ENCODE assay signal across 21 cellular contexts in the genomic region with DNA sequence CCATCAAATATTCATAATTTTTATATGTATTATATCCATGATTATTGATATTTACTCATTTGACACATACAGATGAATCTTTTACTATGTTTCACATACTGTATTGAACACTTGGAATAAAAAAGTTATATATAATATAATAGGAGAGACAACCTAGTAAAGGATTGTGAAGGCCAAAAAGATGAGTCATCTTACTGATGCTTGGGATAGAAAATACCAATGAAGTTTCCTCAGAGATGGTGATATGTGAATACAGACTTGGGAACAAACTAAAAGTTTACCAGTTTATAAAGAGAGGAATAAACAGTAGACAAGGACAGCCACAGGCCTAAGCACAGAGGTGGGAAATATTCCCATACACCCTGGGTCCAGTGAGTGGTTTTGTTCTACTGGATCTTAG.
DNase-seq lines count a peak whose midpoint lies in the region; ATAC-seq, FAIRE-seq and TF ChIP-seq lines count a peak whose summit lies in the region.
"Had no signal": no experiment of that assay in that cellular context is flagged by ENCODE, and none has a peak within 500 bp of the region (broad histone marks: within the 10 kb centered on the region; RNA-seq: fewer than 3 reads in every experiment).

No MANE protein-coding gene starts in this region.

- no peak overlapping the region for H3K4me3 Mint-ChIP-seq in activated CD4-positive, alpha-beta memory T cell treated with anti-CD3 and anti-CD28 coated beads for 36 hours
- H3K4me3 Mint-ChIP-seq: HFFc6 had no signal

- H3K36me3 ChIP-seq in bronchial epithelial cell (ENCODE audit: control insufficient read depth, insufficient read depth, low read length) (no peaks in the 10 kb centered on the region), fibroblast of lung (ENCODE audit: control insufficient read depth, insufficient read depth, low read length) (no peaks in the 10 kb centered on the region)
- H3K36me3 ChIP-seq: BE2C, Peyer's patch had no signal

- H3K79me2 ChIP-seq in fibroblast of lung (ENCODE audit: control insufficient read depth, insufficient read depth, low read length) = no peaks in the 10 kb centered on the region

- H3K9ac ChIP-seq in fibroblast of lung (ENCODE audit: insufficient read depth, low read length) = no peak overlapping the region

- no peak for FAIRE-seq in bronchial epithelial cell (lab: Jason Lieb, UNC)
- FAIRE-seq: D721Med had no signal

- H3K27ac ChIP-seq in fibroblast of lung (ENCODE audit: insufficient read depth, low read length) = no peak overlapping the region
- H3K27ac ChIP-seq: Peyer's patch had no signal

- no peaks in the 10 kb centered on the region for H3K9me3 ChIP-seq in fibroblast of lung (ENCODE audit: control insufficient read depth, insufficient read depth, low read depth, low read length)
- H3K9me3 ChIP-seq: BE2C, Peyer's patch had no signal

- H3K4me1 ChIP-seq in fibroblast of lung (ENCODE audit: control insufficient read depth, extremely low read depth, insufficient read depth, low read length) = no peaks in the 10 kb centered on the region
- H3K4me1 ChIP-seq: BE2C, Peyer's patch had no signal

- intact Hi-C loops in activated CD4-positive, alpha-beta memory T cell treated with anti-CD3 and anti-CD28 coated beads for 36 hours (cut with micrococcal nuclease) = no loop called here

- H3K4me3 ChIP-seq in bronchial epithelial cell (ENCODE audit: low read depth, low read length) (no peak overlapping the region), fibroblast of lung (replicated peaks in 1 of 4; ENCODE audit: control extremely low read depth in 1 of 4, insufficient read depth in 1 of 4, low read depth in 3 of 4, low read length in 4 of 4) (no peak overlapping the region)
- H3K4me3 ChIP-seq: Peyer's patch had no signal

- no peaks in the 10 kb centered on the region for H3K27me3 Mint-ChIP-seq in activated CD4-positive, alpha-beta memory T cell treated with anti-CD3 and anti-CD28 coated beads for 36 hours

- DNase-seq in NCI-H226 (peak; percentile 49), bronchial epithelial cell (ENCODE audit: low read depth) (peak; percentile 13), fibroblast of lung (ENCODE audit: low read depth in 2 of 2) (peak; percentile 1 to 13), NCI-H2107 (lab: John Stamatoyannopoulos, UW) (no peak), germinal center (ENCODE audit: low spot score) (no peak)
- DNase-seq in activated CD4-positive, alpha-beta memory T cell treated with anti-CD3 and anti-CD28 coated beads for 36 hours = no peak
- DNase-seq: BE2C, DMS53, GF-D8, H7, HFFc6, KBM-7, NCI-H1092 treated with DMSO at 0.1 percent for 48 hours, NCI-H1436 treated with DMSO at 0.1 percent for 48 hours, NCI-H1930, NCI-H524 treated with DMSO at 0.1 percent for 48 hours, NCI-H82, Peyer's patch had no signal

- no peak for TF ChIP-seq CTCF in bronchial epithelial cell (IDR thresholded peaks at IDR 0.05; ENCODE audit: insufficient read depth, low read length, severe bottlenecking)
- TF ChIP-seq CTCF in fibroblast of lung (conservative IDR thresholded peaks at IDR 0.05 in 1 of 2, IDR thresholded peaks at IDR 0.05 in 1 of 2; ENCODE audit: low read depth in 1 of 2, low read length in 2 of 2) = no peak

- CTCF ChIA-PET in activated CD4-positive, alpha-beta memory T cell treated with anti-CD3 and anti-CD28 coated beads for 36 hours (lab: Charles Lee) = no interaction called here

- H3K4me1 Mint-ChIP-seq in activated CD4-positive, alpha-beta memory T cell treated with anti-CD3 and anti-CD28 coated beads for 36 hours (ENCODE audit: low read depth) = no peaks in the 10 kb centered on the region

- no peak overlapping the region for H2AFZ ChIP-seq in fibroblast of lung (ENCODE audit: low read length)

- no peak for ATAC-seq in GM21723 (IDR thresholded peaks at IDR 0.05; ENCODE audit: unreplicated experiment)
- ATAC-seq: SK-N-SH treated with all-trans-retinoic acid at 6 μM for 48 hours had no signal

- POLR2A ChIA-PET in activated CD4-positive, alpha-beta memory T cell treated with anti-CD3 and anti-CD28 coated beads for 36 hours (lab: Charles Lee) = no interaction called here

- H3K27me3 ChIP-seq in bronchial epithelial cell (ENCODE audit: control insufficient read depth, insufficient read depth, low read length) (no peaks in the 10 kb centered on the region), fibroblast of lung (ENCODE audit: control insufficient read depth, insufficient read depth, low read length) (no peaks in the 10 kb centered on the region)
- H3K27me3 ChIP-seq: BE2C, Peyer's patch had no signal

- H3K27ac Mint-ChIP-seq in activated CD4-positive, alpha-beta memory T cell treated with anti-CD3 and anti-CD28 coated beads for 36 hours = no peak overlapping the region
- H3K27ac Mint-ChIP-seq: HFFc6 had no signal

- H3K9me3 Mint-ChIP-seq in activated CD4-positive, alpha-beta memory T cell treated with anti-CD3 and anti-CD28 coated beads for 36 hours = peaks cover 10% of the 10 kb centered on the region

- H4K20me1 ChIP-seq in fibroblast of lung (ENCODE audit: control insufficient read depth, extremely low read depth, insufficient read depth, low read length) = no peaks in the 10 kb centered on the region

- no peaks in the 10 kb centered on the region for H3K36me3 Mint-ChIP-seq in activated CD4-positive, alpha-beta memory T cell treated with anti-CD3 and anti-CD28 coated beads for 36 hours

- no peak overlapping the region for H3K4me2 ChIP-seq in fibroblast of lung (ENCODE audit: extremely low read depth, insufficient read depth, low read length)

Comparison
In these comparisons a context has a peak if more than half of its experiments do, and no peak if none do; other contexts are left out.
1. DNase-seq: peak in NCI-H226 (single experiment), bronchial epithelial cell (single experiment) and fibroblast of lung (2 of 2); none in activated CD4-positive, alpha-beta memory T cell treated with anti-CD3 and anti-CD28 coated beads for 36 hours (single experiment), NCI-H2107 (single experiment) and germinal center (single experiment).